In the genomic region with DNA sequence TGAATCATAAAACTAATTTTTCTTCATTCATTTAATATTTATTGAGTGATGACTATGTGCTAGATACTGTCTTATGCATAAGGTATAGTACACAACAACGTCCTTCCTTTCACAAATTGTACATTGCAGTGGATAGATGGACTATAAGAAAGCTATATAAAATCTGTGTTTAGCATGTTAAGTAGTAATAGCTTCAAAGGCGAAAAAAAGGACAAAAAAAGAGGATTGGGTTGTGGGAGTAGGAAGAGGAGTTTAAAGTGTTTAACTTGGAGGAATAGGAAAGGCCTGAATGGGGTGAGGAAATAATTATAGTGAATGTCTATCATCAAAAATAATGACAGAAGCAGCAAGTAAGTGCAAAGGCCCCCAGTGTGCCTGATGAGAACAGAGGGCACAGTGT, we compare ENCODE assay signal across 28 cellular contexts.
"Had no signal": no experiment of that assay in that cellular context is flagged by ENCODE, and none has a peak within 500 bp of the region (broad histone marks: within the 10 kb centered on the region; RNA-seq: fewer than 3 reads in every experiment).

No MANE protein-coding gene starts in this region.

- H3K4me1 ChIP-seq: ascending aorta had no signal

- H3K4me3 Mint-ChIP-seq: activated CD4-positive, alpha-beta memory T cell treated with anti-CD3 and anti-CD28 coated beads, Interleukin-2, amount 10 ng/mL, durations not matched to agents 7 days and 5 days; activated CD4-positive, alpha-beta T cell treated with anti-CD3 and anti-CD28 coated beads for 36 hours; activated CD4-positive, alpha-beta T cell treated with anti-CD3 and anti-CD28 coated beads, Interleukin-2, amount 10 ng/mL, durations not matched to agents 24 days and 14 days; activated naive CD4-positive, alpha-beta T cell treated with anti-CD3 and anti-CD28 coated beads, Interleukin-2, amount 10 ng/mL, durations not matched to agents 7 days and 5 days; activated naive CD8-positive, alpha-beta T cell treated with anti-CD3 and anti-CD28 coated beads, Interleukin-2, amount 10 ng/mL, durations not matched to agents 7 days and 5 days; activated T-cell treated with anti-CD3 and anti-CD28 coated beads, Interleukin-2, amount 50 U/mL, for 24 hours; activated T-cell treated with anti-CD3 and anti-CD28 coated beads, Interleukin-2, amount 50 U/mL, for 72 hours had no signal

- H3K4me1 Mint-ChIP-seq: activated CD4-positive, alpha-beta memory T cell treated with anti-CD3 and anti-CD28 coated beads, Interleukin-2, amount 10 ng/mL, durations not matched to agents 7 days and 5 days; activated CD4-positive, alpha-beta T cell treated with anti-CD3 and anti-CD28 coated beads, Interleukin-2, amount 10 ng/mL, durations not matched to agents 24 days and 14 days; activated naive CD4-positive, alpha-beta T cell treated with anti-CD3 and anti-CD28 coated beads, Interleukin-2, amount 10 ng/mL, durations not matched to agents 7 days and 5 days; activated naive CD8-positive, alpha-beta T cell treated with anti-CD3 and anti-CD28 coated beads, Interleukin-2, amount 10 ng/mL, durations not matched to agents 7 days and 5 days had no signal

- H3K27me3 Mint-ChIP-seq: activated CD4-positive, alpha-beta memory T cell treated with anti-CD3 and anti-CD28 coated beads, Interleukin-2, amount 10 ng/mL, durations not matched to agents 7 days and 5 days; activated CD4-positive, alpha-beta T cell treated with anti-CD3 and anti-CD28 coated beads for 36 hours; activated CD4-positive, alpha-beta T cell treated with anti-CD3 and anti-CD28 coated beads, Interleukin-2, amount 10 ng/mL, durations not matched to agents 24 days and 14 days; activated naive CD4-positive, alpha-beta T cell treated with anti-CD3 and anti-CD28 coated beads, Interleukin-2, amount 10 ng/mL, durations not matched to agents 7 days and 5 days; activated naive CD8-positive, alpha-beta T cell treated with anti-CD3 and anti-CD28 coated beads, Interleukin-2, amount 10 ng/mL, durations not matched to agents 7 days and 5 days; activated T-cell treated with anti-CD3 and anti-CD28 coated beads, Interleukin-2, amount 50 U/mL, for 24 hours had no signal

- DNase-seq: activated CD4-positive, alpha-beta memory T cell treated with anti-CD3 and anti-CD28 coated beads, Interleukin-2, amount 10 ng/mL, durations not matched to agents 7 days and 5 days; activated CD4-positive, alpha-beta T cell treated with anti-CD3 and anti-CD28 coated beads for 36 hours; activated CD4-positive, alpha-beta T cell treated with anti-CD3 and anti-CD28 coated beads, Interleukin-2, amount 10 ng/mL, durations not matched to agents 24 days and 14 days; activated CD4-positive, alpha-beta T cell treated with anti-CD3 and anti-CD28 coated beads, Interleukin-2, amount 50 U/mL, for 4 hours; activated CD4-positive, CD25-positive, alpha-beta regulatory T cell; activated CD4-positive, CD25-positive, alpha-beta regulatory T cell treated with anti-CD3 and anti-CD28 coated beads, Interleukin-2, amount 50 U/mL, for 72 hours; activated CD8-positive, alpha-beta memory T cell treated with anti-CD3 and anti-CD28 coated beads, Interleukin-2, amount 50 U/mL, for 48 hours; activated gamma-delta T cell; activated naive CD4-positive, alpha-beta T cell; activated naive CD4-positive, alpha-beta T cell treated with anti-CD3 and anti-CD28 coated beads, Interleukin-2, amount 10 ng/mL, durations not matched to agents 7 days and 5 days; activated naive CD8-positive, alpha-beta T cell treated with anti-CD3 and anti-CD28 coated beads, Interleukin-2, amount 10 ng/mL, durations not matched to agents 7 days and 5 days; activated T-cell treated with anti-CD3 and anti-CD28 coated beads for 4 hours; activated T-cell treated with anti-CD3 and anti-CD28 coated beads, Interleukin-2, amount 50 U/mL, for 24 hours; activated T-cell treated with anti-CD3 and anti-CD28 coated beads, Interleukin-2, amount 50 U/mL, for 72 hours; brain microvascular endothelial cell; caudate nucleus; cortex of kidney; dermis blood vessel endothelial cell; effector CD4-positive, alpha-beta T cell; foreskin fibroblast; head of caudate nucleus; T-helper 2 cell had no signal

- ATAC-seq: activated CD4-positive, alpha-beta T cell treated with anti-CD3 and anti-CD28 coated beads for 36 hours; activated naive CD4-positive, alpha-beta T cell treated with anti-CD3 and anti-CD28 coated beads, Interleukin-2, amount 50 U/mL, for 72 hours; activated T-cell treated with anti-CD3 and anti-CD28 coated beads, Interleukin-2, amount 50 U/mL, for 72 hours; esophagus mucosa had no signal

- H3K27ac ChIP-seq: ascending aorta had no signal

- H3K27me3 ChIP-seq: ascending aorta, brain microvascular endothelial cell had no signal

- H3K4me3 ChIP-seq: ascending aorta had no signal

- FAIRE-seq: colon, endometrium, frontal cortex had no signal

- H3K27ac Mint-ChIP-seq: activated CD4-positive, alpha-beta memory T cell treated with anti-CD3 and anti-CD28 coated beads, Interleukin-2, amount 10 ng/mL, durations not matched to agents 7 days and 5 days; activated CD4-positive, alpha-beta T cell treated with anti-CD3 and anti-CD28 coated beads for 36 hours; activated CD4-positive, alpha-beta T cell treated with anti-CD3 and anti-CD28 coated beads, Interleukin-2, amount 10 ng/mL, durations not matched to agents 24 days and 14 days; activated naive CD4-positive, alpha-beta T cell treated with anti-CD3 and anti-CD28 coated beads, Interleukin-2, amount 10 ng/mL, durations not matched to agents 7 days and 5 days; activated naive CD4-positive, alpha-beta T cell treated with anti-CD3 and anti-CD28 coated beads, Interleukin-2, amount 50 U/mL, for 72 hours; activated naive CD8-positive, alpha-beta T cell treated with anti-CD3 and anti-CD28 coated beads, Interleukin-2, amount 10 ng/mL, durations not matched to agents 7 days and 5 days; activated T-cell treated with anti-CD3 and anti-CD28 coated beads, Interleukin-2, amount 50 U/mL, for 24 hours; activated T-cell treated with anti-CD3 and anti-CD28 coated beads, Interleukin-2, amount 50 U/mL, for 72 hours had no signal

- H3K36me3 ChIP-seq: ascending aorta, brain microvascular endothelial cell had no signal

- H3K9me3 ChIP-seq: ascending aorta had no signal

- H3K36me3 Mint-ChIP-seq: activated naive CD4-positive, alpha-beta T cell treated with anti-CD3 and anti-CD28 coated beads, Interleukin-2, amount 10 ng/mL, durations not matched to agents 7 days and 5 days; activated naive CD4-positive, alpha-beta T cell treated with anti-CD3 and anti-CD28 coated beads, Interleukin-2, amount 50 U/mL, for 72 hours; activated naive CD8-positive, alpha-beta T cell treated with anti-CD3 and anti-CD28 coated beads, Interleukin-2, amount 10 ng/mL, durations not matched to agents 7 days and 5 days had no signal
